11 cellular contexts compared by ENCODE assay signal in the genomic region with DNA sequence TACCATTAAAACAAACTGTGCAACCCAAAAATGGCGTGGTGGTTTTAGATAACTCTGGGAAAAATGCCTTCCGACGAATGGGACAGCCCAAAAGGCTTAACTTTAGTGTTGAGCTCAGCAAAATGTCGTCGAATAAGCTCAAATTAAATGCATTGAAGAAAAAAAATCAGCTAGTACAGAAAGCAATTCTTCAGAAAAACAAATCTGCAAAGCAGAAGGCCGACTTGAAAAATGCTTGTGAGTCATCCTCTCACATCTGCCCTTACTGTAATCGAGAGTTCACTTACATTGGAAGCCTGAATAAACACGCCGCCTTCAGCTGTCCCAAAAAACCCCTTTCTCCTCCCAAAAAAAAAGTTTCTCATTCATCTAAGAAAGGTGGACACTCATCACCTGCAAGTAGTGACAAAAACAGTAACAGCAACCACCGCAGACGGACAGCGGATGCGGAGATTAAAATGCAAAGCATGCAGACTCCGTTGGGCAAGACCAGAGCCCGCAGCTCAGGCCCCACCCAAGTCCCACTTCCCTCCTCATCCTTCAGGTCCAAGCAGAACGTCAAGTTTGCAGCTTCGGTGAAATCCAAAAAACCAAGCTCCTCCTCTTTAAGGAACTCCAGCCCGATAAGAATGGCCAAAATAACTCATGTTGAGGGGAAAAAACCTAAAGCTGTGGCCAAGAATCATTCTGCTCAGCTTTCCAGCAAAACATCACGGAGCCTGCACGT.
DNase-seq lines count a peak whose midpoint lies in the region; ATAC-seq and TF ChIP-seq lines count a peak whose summit lies in the region.
"Had no signal": no experiment of that assay in that cellular context is flagged by ENCODE, and none has a peak within 500 bp of the region (broad histone marks: within the 10 kb centered on the region; RNA-seq: fewer than 3 reads in every experiment).

No MANE protein-coding gene starts in this region.

- TF ChIP-seq CTCF in natural killer cell (IDR thresholded peaks at IDR 0.05) (no peak), brain microvascular endothelial cell (IDR thresholded peaks at IDR 0.05; ENCODE audit: low read depth, low read length, missing control alignments) (no peak), right lobe of liver (IDR thresholded peaks at IDR 0.05) (no peak)

- intact Hi-C loops in natural killer cell (cut with micrococcal nuclease) (no loop called here), right lobe of liver (cut with DNase I) (no loop called here), aorta (cut with DNase I) (no loop called here)

- H3K27me3 ChIP-seq in brain microvascular endothelial cell (replicated peaks) (no peaks in the 10 kb centered on the region), right lobe of liver (no peaks in the 10 kb centered on the region), aorta (ENCODE audit: control insufficient read depth in 1 of 2, insufficient read depth in 2 of 2, low read length in 1 of 2) (no peaks in the 10 kb centered on the region)

- no peak overlapping the region for H3K4me3 Mint-ChIP-seq in natural killer cell
- no peak overlapping the region for H3K4me3 Mint-ChIP-seq in natural killer cell treated with Interleukin-12 subunit alpha and Interleukin-12 subunit beta and Interleukin-15 and Interleukin-18, amount 100 ng/mL, for 72 hours

- in situ Hi-C loops in brain microvascular endothelial cell (cut with HindIII; ENCODE audit: low pct_ligation_motif_present, low sequenced_read_pairs): no loop called here

- no peaks in the 10 kb centered on the region for H3K27me3 Mint-ChIP-seq in natural killer cell (ENCODE audit: low read depth in 2 of 2)
- no peaks in the 10 kb centered on the region for H3K27me3 Mint-ChIP-seq in natural killer cell treated with Interleukin-12 subunit alpha and Interleukin-12 subunit beta and Interleukin-15 and Interleukin-18, amount 100 ng/mL, for 72 hours

- H3K9me3 Mint-ChIP-seq in natural killer cell: no peaks in the 10 kb centered on the region
- H3K9me3 Mint-ChIP-seq in natural killer cell treated with Interleukin-12 subunit alpha and Interleukin-12 subunit beta and Interleukin-15 and Interleukin-18, amount 100 ng/mL, for 72 hours: no peaks in the 10 kb centered on the region

- no peaks in the 10 kb centered on the region for H3K4me1 ChIP-seq in right lobe of liver
- H3K4me1 ChIP-seq in aorta (ENCODE audit: control insufficient read depth in 1 of 2, insufficient read depth in 2 of 2, low read length in 2 of 2): peaks cover 4 to 7% of the 10 kb centered on the region in 2 donors

- no peak for TF ChIP-seq POLR2A in right lobe of liver (IDR thresholded peaks at IDR 0.05)

- H3K4me1 Mint-ChIP-seq in natural killer cell: peaks cover 55 to 61% of the 10 kb centered on the region in 2 donors
- H3K4me1 Mint-ChIP-seq in natural killer cell treated with Interleukin-12 subunit alpha and Interleukin-12 subunit beta and Interleukin-15 and Interleukin-18, amount 100 ng/mL, for 72 hours (ENCODE audit: low read depth in 2 of 2): peaks cover 34 to 55% of the 10 kb centered on the region in 2 donors

- H3K4me3 ChIP-seq in brain microvascular endothelial cell (ENCODE audit: low read depth, low read length) (no peak overlapping the region), right lobe of liver (no peak overlapping the region), aorta (ENCODE audit: low read length in 2 of 2) (no peak overlapping the region)

- DNase-seq in natural killer cell (no peak), brain microvascular endothelial cell (peak; percentile 50), right lobe of liver (no peak), aorta (peak in 1 of 2 donors; percentile 58), foreskin melanocyte (no peak), DMS79 (lab: John Stamatoyannopoulos, UW) (no peak)
- DNase-seq in natural killer cell treated with Interleukin-12 subunit alpha and Interleukin-12 subunit beta and Interleukin-15 and Interleukin-18, amount 100 ng/mL, for 72 hours (ENCODE audit: low spot score): no peak
- DNase-seq: dermis blood vessel endothelial cell, KG1, NCI-H774 had no signal

- H3K27ac Mint-ChIP-seq in natural killer cell: peak overlapping the region; percentile 35 to 69
- H3K27ac Mint-ChIP-seq in natural killer cell treated with Interleukin-12 subunit alpha and Interleukin-12 subunit beta and Interleukin-15 and Interleukin-18, amount 100 ng/mL, for 72 hours: peak overlapping the region in 1 of 2 donors; percentile 20

- no peak for ATAC-seq in natural killer cell
- no peak for ATAC-seq in natural killer cell treated with Interleukin-12 subunit alpha and Interleukin-12 subunit beta and Interleukin-15 and Interleukin-18, amount 100 ng/mL, for 72 hours
- peak; percentile 45 to 70 (median 53) for ATAC-seq in right lobe of liver
- ATAC-seq in aorta (ENCODE audit: low FRiP score): peak; percentile 50
- no peak for ATAC-seq in GM19455 (IDR thresholded peaks at IDR 0.05; ENCODE audit: unreplicated experiment)

- H3K27ac ChIP-seq in brain microvascular endothelial cell (peak overlapping the region; percentile 19), right lobe of liver (no peak overlapping the region), aorta (ENCODE audit: low read depth in 1 of 2, low read length in 2 of 2) (no peak overlapping the region)

- H3K9me3 ChIP-seq in right lobe of liver (no peaks in the 10 kb centered on the region), aorta (ENCODE audit: control insufficient read depth, low read length) (no peaks in the 10 kb centered on the region)

- peaks cover 16% of the 10 kb centered on the region for H3K36me3 ChIP-seq in brain microvascular endothelial cell (replicated peaks)
- peaks cover 0 to 24% (median 7%) of the 10 kb centered on the region in 4 donors for H3K36me3 ChIP-seq in right lobe of liver
- peaks cover 3 to 7% of the 10 kb centered on the region in 2 donors for H3K36me3 ChIP-seq in aorta (ENCODE audit: control insufficient read depth in 1 of 2, insufficient read depth in 2 of 2, low read length in 1 of 2)

- peaks cover 26% of the 10 kb centered on the region for H3K36me3 Mint-ChIP-seq in natural killer cell
- peaks cover 39% of the 10 kb centered on the region for H3K36me3 Mint-ChIP-seq in natural killer cell treated with Interleukin-12 subunit alpha and Interleukin-12 subunit beta and Interleukin-15 and Interleukin-18, amount 100 ng/mL, for 72 hours

- WGBS in right lobe of liver (ENCODE audit: insufficient coverage, low coverage, low lambda C conversion rate, missing lambda C conversion rate): 77% methylated on average over 20 of the region's 20 CpGs
- 7 to 10% methylated on average over 20 of the region's 20 CpGs for WGBS in aorta, 2 donors

Comparison
In these comparisons a context has a peak if more than half of its experiments do, and no peak if none do; other contexts are left out.
1. ATAC-seq: peak in right lobe of liver (4 of 4) and aorta (single experiment); none in natural killer cell (0 of 3), natural killer cell treated with Interleukin-12 subunit alpha and Interleukin-12 subunit beta and Interleukin-15 and Interleukin-18, amount 100 ng/mL, for 72 hours (0 of 2) and GM19455 (single experiment).